Comparison of ENCODE assay signal across 1 cellular context in the genomic region with DNA sequence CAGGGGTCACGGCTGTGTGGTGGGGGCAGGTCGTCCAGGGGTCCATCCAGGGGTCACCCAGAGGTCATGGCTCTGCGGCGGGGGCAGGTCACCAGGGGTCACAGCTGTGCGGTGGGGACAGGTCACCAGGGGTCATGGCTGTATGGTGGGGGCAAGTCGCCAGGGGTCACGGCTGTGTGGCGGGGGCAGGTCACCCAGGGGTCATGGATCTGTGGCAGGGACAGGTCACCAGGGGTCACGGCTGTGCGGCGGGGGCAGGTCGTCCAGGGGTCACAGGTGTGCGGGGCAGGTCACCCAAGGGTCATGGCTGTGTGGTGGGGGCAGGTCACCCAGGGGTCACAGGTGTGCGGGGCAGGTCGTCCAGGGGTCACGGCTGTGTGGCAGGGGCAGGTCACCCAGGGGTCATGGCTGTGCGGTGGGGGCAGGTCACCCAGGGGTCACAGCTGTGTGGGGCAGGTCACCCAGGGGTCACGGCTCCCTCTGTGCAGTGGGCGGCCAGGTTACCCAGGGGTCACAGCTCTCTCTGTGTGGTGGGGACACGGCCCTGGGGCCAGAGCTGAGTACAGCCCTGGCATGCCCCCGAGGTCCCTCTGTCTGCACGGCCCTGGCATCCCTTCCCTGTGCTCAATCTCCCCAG.
TF ChIP-seq lines count a peak whose summit lies in the region.

No MANE protein-coding gene starts in this region.

TF ChIP-seq in HepG2, 621 proteins besides CTCF, POLR2A, EP300 and RAD21:
- TF ChIP-seq, protein P1, sequence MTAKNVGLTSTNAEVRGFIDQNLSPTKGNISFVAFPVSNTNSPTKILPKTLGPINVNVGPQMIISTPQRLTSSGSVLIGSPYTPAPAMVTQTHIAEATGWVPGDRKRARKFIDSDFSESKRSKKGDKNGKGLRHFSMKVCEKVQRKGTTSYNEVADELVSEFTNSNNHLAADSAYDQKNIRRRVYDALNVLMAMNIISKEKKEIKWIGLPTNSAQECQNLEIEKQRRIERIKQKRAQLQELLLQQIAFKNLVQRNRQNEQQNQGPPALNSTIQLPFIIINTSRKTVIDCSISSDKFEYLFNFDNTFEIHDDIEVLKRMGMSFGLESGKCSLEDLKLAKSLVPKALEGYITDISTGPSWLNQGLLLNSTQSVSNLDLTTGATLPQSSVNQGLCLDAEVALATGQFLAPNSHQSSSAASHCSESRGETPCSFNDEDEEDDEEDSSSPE (CRISPR knock-in tag; IDR thresholded peaks at IDR 0.05): no peak
- TF ChIP-seq TAF15 (IDR thresholded peaks at IDR 0.05; ENCODE audit: low read depth, low read length, poor library complexity, severe bottlenecking): no peak
- TF ChIP-seq RARA (CRISPR knock-in tag; IDR thresholded peaks at IDR 0.05): peak; percentile 77
- TF ChIP-seq GABPB1 (CRISPR knock-in tag; IDR thresholded peaks at IDR 0.05): no peak
- TF ChIP-seq ZNF83 (CRISPR knock-in tag; IDR thresholded peaks at IDR 0.05; ENCODE audit: borderline replicate concordance): no peak
- peak; percentile 58; the same call in 1 of the 2 replicates for TF ChIP-seq RXRA (CRISPR knock-in tag; IDR thresholded peaks at IDR 0.05)
- TF ChIP-seq ZFP91 (CRISPR knock-in tag; IDR thresholded peaks at IDR 0.05; ENCODE audit: borderline replicate concordance): no peak
- TF ChIP-seq NR2F6 (IDR thresholded peaks at IDR 0.05): peak; percentile 54
- TF ChIP-seq NR2F6 (CRISPR knock-in tag; IDR thresholded peaks at IDR 0.05): peak; percentile 48; the same call in 1 of the 2 replicates
- TF ChIP-seq NR2C2 (CRISPR knock-in tag; IDR thresholded peaks at IDR 0.05; ENCODE audit: borderline replicate concordance): peak; percentile 19
